In genomic region chr12:66071556-66071955, GRCh38 we compare ENCODE assay signal across 16 cellular contexts. TPM values are rescaled to one million over a fixed set of nuclear protein-coding genes. Genes with fewer than 3 reads are reported as not detected.
DNase-seq lines count a peak whose midpoint lies in the region; ATAC-seq, FAIRE-seq and TF ChIP-seq lines count a peak whose summit lies in the region.
"Had no signal": no experiment of that assay in that cellular context is flagged by ENCODE, and none has a peak within 500 bp of the region (broad histone marks: within the 10 kb centered on the region; RNA-seq: fewer than 3 reads in every experiment).

No MANE protein-coding gene starts in this region.

- H3K27ac Mint-ChIP-seq in CD8-positive, alpha-beta memory T cell, result no peak overlapping the region
- H3K27ac Mint-ChIP-seq: T-helper 2 cell treated with Interferon-gamma antibody and Interleukin-4, amounts not matched to agents 5 μg/mL and 100 μg/mL, for 36 hours had no signal

- no peak overlapping the region for H3K4me2 ChIP-seq in H1 (ENCODE audit: insufficient read depth in 1 of 2, low read depth in 2 of 2, low read length in 2 of 2)

- CTCF ChIA-PET in H1 (lab: Charles Lee; ENCODE audit: partially characterized antibody), result interaction anchor here (1.0 kb wide), 1 partner anchor 16 kb away, joined by 4 read pairs; no protein-coding TSS in a partner anchor
- CTCF ChIA-PET in CD8-positive, alpha-beta memory T cell (lab: Charles Lee), result no interaction called here

- no peaks in the 10 kb centered on the region for H3K36me3 ChIP-seq in H1 (ENCODE audit: control insufficient read depth in 2 of 4, insufficient read depth in 4 of 4, low read length in 3 of 4)
- no peaks in the 10 kb centered on the region for H3K36me3 ChIP-seq in upper lobe of right lung
- no peaks in the 10 kb centered on the region for H3K36me3 ChIP-seq in CD8-positive, alpha-beta memory T cell (ENCODE audit: insufficient read depth, low read length)

- POLR2A ChIA-PET in H1 (lab: Charles Lee; ENCODE audit: partially characterized antibody), result interaction anchor here (0.6 kb wide), 1 partner anchor 92 kb away, joined by 3 read pairs; no protein-coding TSS in a partner anchor
- POLR2A ChIA-PET in CD8-positive, alpha-beta memory T cell (lab: Charles Lee), result no interaction called here

- H3K4me3 ChIP-seq in H1 (ENCODE audit: extremely low read depth in 1 of 4, insufficient read depth in 2 of 4, low read depth in 3 of 4, low read length in 4 of 4) (no peak overlapping the region), upper lobe of right lung (no peak overlapping the region)
- H3K4me3 ChIP-seq in CD8-positive, alpha-beta memory T cell (ENCODE audit: low read length), result no peak overlapping the region
- H3K4me3 ChIP-seq: K562 had no signal

- peak; percentile 25 for ATAC-seq in upper lobe of right lung
- ATAC-seq: K562 had no signal

- no peaks in the 10 kb centered on the region for H3K79me2 ChIP-seq in H1 (ENCODE audit: control insufficient read depth in 1 of 2, insufficient read depth in 2 of 2, low read length in 2 of 2)

- H4K5ac ChIP-seq in H1 (ENCODE audit: insufficient read length, low read depth, low read length), result no peak overlapping the region

- WGBS in H1 (ENCODE audit: extremely low coverage in 1 of 2, insufficient coverage in 1 of 2, insufficient read length in 1 of 2, insufficient replicate concordance in 2 of 2, low coverage in 1 of 2, low lambda C conversion rate in 2 of 2, missing lambda C conversion rate in 1 of 2), 2 experiments, result 100% methylated on average over 1 of the region's 1 CpG; no CpG with 5 or more reads in 1 of the 2 experiments

- TF ChIP-seq RAD21 in H1 (IDR thresholded peaks at IDR 0.05 in 1 of 2, conservative IDR thresholded peaks at IDR 0.05 in 1 of 2; ENCODE audit: low read depth in 2 of 2, low read length in 2 of 2), result no peak

- no peak overlapping the region for H3K14ac ChIP-seq in H1 (ENCODE audit: insufficient read length)

- no peak overlapping the region for H2BK20ac ChIP-seq in H1 (ENCODE audit: low read length)

- no peak for TF ChIP-seq POLR2A in H1 (IDR thresholded peaks at IDR 0.05; ENCODE audit: control extremely low read depth in 1 of 2, low read depth in 2 of 2, low read length in 2 of 2)

- DNase-seq in CD1c-positive myeloid dendritic cell (ENCODE audit: extremely low spot score) (peak; percentile 38), Kasumi-1 (lab: John Stamatoyannopoulos, UW) (peak; percentile 11 to 27), H1 (ENCODE audit: low read depth in 1 of 2, low spot score in 2 of 2) (no peak), upper lobe of right lung (no peak), NCI-H748 treated with DMSO at 0.1 percent for 48 hours (lab: John Stamatoyannopoulos, UW) (no peak), H4 (ENCODE audit: low spot score) (no peak)
- no peak for DNase-seq in CD8-positive, alpha-beta memory T cell
- DNase-seq: DMS 273 treated with DMSO at 0.1 percent for 48 hours, GDM1, NCI-H1105 treated with DMSO at 0.1 percent for 48 hours, NCI-H187 treated with DMSO at 0.1 percent for 48 hours, NCI-H526 treated with DMSO at 0.1 percent for 48 hours, SHP77, SW 1271 had no signal

- H2BK120ac ChIP-seq in H1 (replicated peaks; ENCODE audit: low read depth, low read length), result no peak overlapping the region

- H3K4me1 ChIP-seq in H1 (replicated peaks in 1 of 4; ENCODE audit: control insufficient read depth in 3 of 4, insufficient read depth in 4 of 4, low read length in 3 of 4) (no peaks in the 10 kb centered on the region), upper lobe of right lung (no peaks in the 10 kb centered on the region)
- H3K4me1 ChIP-seq in CD8-positive, alpha-beta memory T cell (ENCODE audit: insufficient read depth, low read length), result no peaks in the 10 kb centered on the region

- H4K91ac ChIP-seq in H1 (replicated peaks; ENCODE audit: insufficient read length, low read length), result no peak overlapping the region

- no peak overlapping the region for H2BK15ac ChIP-seq in H1 (ENCODE audit: low read length)

- no peaks in the 10 kb centered on the region for H4K20me1 ChIP-seq in H1 (replicated peaks in 1 of 2; ENCODE audit: control insufficient read depth in 1 of 2, insufficient read depth in 2 of 2, low read length in 2 of 2)

- TF ChIP-seq CTCF in H1 (IDR thresholded peaks at IDR 0.05; ENCODE audit: control extremely low read depth in 1 of 3, insufficient read depth in 1 of 3, low read depth in 1 of 3, low read length in 3 of 3) (no peak), upper lobe of right lung (IDR thresholded peaks at IDR 0.05) (no peak)

- no peak overlapping the region for H2AK5ac ChIP-seq in H1 (ENCODE audit: low read depth, low read length)

- no peak overlapping the region for H3K23ac ChIP-seq in H1 (ENCODE audit: insufficient read length)

- H3K27me3 ChIP-seq in H1 (replicated peaks in 1 of 4; ENCODE audit: control insufficient read depth in 3 of 4, extremely low read depth in 1 of 4, insufficient read depth in 3 of 4, low read length in 3 of 4) (no peaks in the 10 kb centered on the region), upper lobe of right lung (peaks cover 3% of the 10 kb centered on the region)
- H3K27me3 ChIP-seq in CD8-positive, alpha-beta memory T cell (ENCODE audit: insufficient read depth, low read length, poor library complexity, severe bottlenecking), result no peaks in the 10 kb centered on the region

- H3K9me3 Mint-ChIP-seq in CD8-positive, alpha-beta memory T cell, result peaks cover 0 to 3% (median 0%) of the 10 kb centered on the region in 5 donors
- H3K9me3 Mint-ChIP-seq: T-helper 2 cell treated with Interferon-gamma antibody and Interleukin-4, amounts not matched to agents 5 μg/mL and 100 μg/mL, for 36 hours had no signal

- peaks cover 8 to 12% (median 8%) of the 10 kb centered on the region in 3 donors for H3K4me1 Mint-ChIP-seq in CD8-positive, alpha-beta memory T cell

- TF ChIP-seq EP300 in H1 (IDR thresholded peaks at IDR 0.05; ENCODE audit: borderline replicate concordance in 1 of 2, low read depth in 2 of 2, low read length in 2 of 2), result no peak

- no peak overlapping the region for H3K9ac ChIP-seq in H1 (replicated peaks in 1 of 4; ENCODE audit: extremely low read depth in 1 of 4, low read depth in 3 of 4, low read length in 3 of 4)

- FAIRE-seq in H1 (lab: Jason Lieb, UNC), result no peak
- FAIRE-seq: K562 had no signal

- H3K79me1 ChIP-seq in H1 (ENCODE audit: low read depth, low read length), result no peaks in the 10 kb centered on the region

- no peaks in the 10 kb centered on the region for H3K9me3 ChIP-seq in H1 (ENCODE audit: insufficient read depth in 2 of 2, low read depth in 1 of 2, low read length in 1 of 2)
- no peaks in the 10 kb centered on the region for H3K9me3 ChIP-seq in upper lobe of right lung
- H3K9me3 ChIP-seq in CD8-positive, alpha-beta memory T cell (ENCODE audit: low read length), result no peaks in the 10 kb centered on the region

- H4K8ac ChIP-seq in H1 (ENCODE audit: extremely low read depth, insufficient read depth, low read length), result no peak overlapping the region

- no peak overlapping the region for H2BK12ac ChIP-seq in H1 (ENCODE audit: low read depth, low read length)

- no peak overlapping the region for H3K4ac ChIP-seq in H1 (replicated peaks; ENCODE audit: insufficient read length, low read depth, low read length)

- peaks cover 1 to 29% of the 10 kb centered on the region in 2 donors for H3K27me3 Mint-ChIP-seq in CD8-positive, alpha-beta memory T cell

- H3K18ac ChIP-seq in H1 (ENCODE audit: extremely low read depth, low read length), result no peak overlapping the region

- H2BK5ac ChIP-seq in H1 (ENCODE audit: low read depth, low read length), result no peak overlapping the region

- intact Hi-C loops in upper lobe of right lung (cut with DNase I), result no loop called here

- H2AFZ ChIP-seq in H1 (ENCODE audit: low read length), result 0 out of 2 replicates have a peak overlapping the region, but pooled peaks have one; percentile 5

- no peak overlapping the region for H3K56ac ChIP-seq in H1 (replicated peaks; ENCODE audit: insufficient read length, low read depth, low read length)

- H3K4me3 Mint-ChIP-seq in CD8-positive, alpha-beta memory T cell, result no peak overlapping the region
- H3K4me3 Mint-ChIP-seq: T-helper 2 cell treated with Interferon-gamma antibody and Interleukin-4, amounts not matched to agents 5 μg/mL and 100 μg/mL, for 36 hours had no signal

- no peaks in the 10 kb centered on the region for H3K36me3 Mint-ChIP-seq in CD8-positive, alpha-beta memory T cell

- no peaks in the 10 kb centered on the region for H3K23me2 ChIP-seq in H1 (ENCODE audit: low read depth, low read length)

- H3K27ac ChIP-seq in H1 (ENCODE audit: low read depth, low read length) (no peak overlapping the region), upper lobe of right lung (no peak overlapping the region)
- H3K27ac ChIP-seq in CD8-positive, alpha-beta memory T cell (ENCODE audit: low read depth, low read length), result no peak overlapping the region

TF ChIP-seq in H1, 55 proteins besides CTCF, POLR2A, EP300 and RAD21:
- no peak for TF ChIP-seq CHD2 (IDR thresholded peaks at IDR 0.05; ENCODE audit: low read length)
- no peak for TF ChIP-seq EGR1 (IDR thresholded peaks at IDR 0.05; ENCODE audit: borderline replicate concordance, low read depth, low read length)
- TF ChIP-seq SUZ12 (IDR thresholded peaks at IDR 0.05; ENCODE audit: low read length), result no peak
- TF ChIP-seq BCL11A (IDR thresholded peaks at IDR 0.05; ENCODE audit: low read depth in 2 of 2, low read length in 2 of 2), result no peak
- no peak for TF ChIP-seq PHF8 (conservative IDR thresholded peaks at IDR 0.05; ENCODE audit: low read depth, low read length)
TF ChIP-seq in H1: peak in this region for 0.

RNA-seq across cellular contexts. Expression of gene LLPH, which starts 59.0 kb away (rescaled TPM):
- 29.9 and 31.3 TPM in 2 replicates for total RNA-seq in H1 (2021; fragmentation: NEBNext Ultra II Directional; extraction: Animal tissue kit (Norgen Biotek cat#: 25700))
- polyA plus RNA-seq in H1 (2011; rRNA removed), result 1.1 and 2.3 TPM in 2 replicates
- 4.6 TPM for polyA plus RNA-seq in H1 (2011; cell fraction: cytosol; rRNA removed)
- polyA plus RNA-seq in H1 (2011; cell fraction: nucleus; rRNA removed), result 0.53 TPM
- 8.3 to 17.8 TPM (median 9.5 TPM) in 4 replicates for polyA plus RNA-seq in H1 (2012, experiment 1 of 2)
- 3.7 TPM for polyA plus RNA-seq in H1 (2012, experiment 2 of 2)
- polyA plus RNA-seq in H1 (2013, experiment 1 of 2), result 38.3 TPM
- 40.3 TPM for polyA plus RNA-seq in H1 (2013, experiment 2 of 2)
- polyA minus RNA-seq in H1 (2011; rRNA and poly(A)+ RNA removed), result 0.95 and 1.0 TPM in 2 replicates
- polyA minus RNA-seq in H1 (2011; cell fraction: cytosol; rRNA and poly(A)+ RNA removed), result 2.3 TPM
- polyA minus RNA-seq in H1 (2011; cell fraction: nucleus; rRNA and poly(A)+ RNA removed), result 2.0 TPM
- 17.1 TPM for total RNA-seq in upper lobe of right lung
- 10 to 100 TPM; 45.7 to 47.7 TPM for total RNA-seq in CD8-positive, alpha-beta memory T cell
- polyA plus RNA-seq in CD8-positive, alpha-beta memory T cell, result 49.3 TPM
- 29.6 and 34.4 TPM in 2 replicates for total RNA-seq in H4 (2014; rRNA removed; shearing (Covaris generic))

Comparison
In these comparisons a context has a peak if more than half of its experiments do, and no peak if none do; other contexts are left out.
1. DNase-seq: peak in CD1c-positive myeloid dendritic cell (single experiment) and Kasumi-1 (2 of 2); none in H1 (0 of 2), upper lobe of right lung (single experiment), CD8-positive, alpha-beta memory T cell (0 of 5), NCI-H748 treated with DMSO at 0.1 percent for 48 hours (single experiment) and H4 (single experiment).